8 cellular contexts compared by ENCODE assay signal in genomic region chr18:58321986-58322385, GRCh38.
DNase-seq lines count a peak whose midpoint lies in the region; ATAC-seq and TF ChIP-seq lines count a peak whose summit lies in the region.

No MANE protein-coding gene starts in this region.

- peaks cover 2 to 5% of the 10 kb centered on the region in 2 donors for H3K36me3 ChIP-seq in lung (ENCODE audit: control insufficient read depth in 2 of 2, insufficient read depth in 2 of 2, low read length in 2 of 2)

- peaks cover 9% of the 10 kb centered on the region for H3K36me3 Mint-ChIP-seq in activated B cell treated with CpG ODN at 0.5 μM for 24 hours (ENCODE audit: low read depth)
- peaks cover 20% of the 10 kb centered on the region for H3K36me3 Mint-ChIP-seq in dendritic cell treated with granulocyte-macrophage colony-stimulating factor and Interleukin-4, amounts not matched to agents 40 ng/mL and 50 ng/mL, for 4 days (ENCODE audit: low read depth)

- H3K9me3 ChIP-seq in lung (ENCODE audit: control insufficient read depth in 2 of 2, insufficient read depth in 1 of 2, low read length in 1 of 2), result peaks cover 0 to 1% of the 10 kb centered on the region in 2 donors

- CTCF ChIA-PET in activated B cell treated with CpG ODN at 0.5 μM for 24 hours (lab: Charles Lee), result interaction anchor here (0.6 to 1.3 kb wide), 8 partner anchors 9 to 362 kb away, joined by 3 to 7 read pairs (median 4); partner anchors contain the start of gene NEDD4L

- intact Hi-C loops in activated B cell treated with CpG ODN at 0.5 μM for 24 hours (cut with micrococcal nuclease), result loop anchor here (1.0 to 10.0 kb wide), 4 partner anchors 142 to 443 kb away; no protein-coding TSS in a partner anchor
- intact Hi-C loops in dendritic cell treated with granulocyte-macrophage colony-stimulating factor and Interleukin-4, amounts not matched to agents 40 ng/mL and 50 ng/mL, for 4 days (cut with micrococcal nuclease), result loop anchor here (5.0 kb wide), 1 partner anchor 185 kb away; no protein-coding TSS in a partner anchor

- peak; percentile 70 for ATAC-seq in HG02973 (IDR thresholded peaks at IDR 0.05; ENCODE audit: unreplicated experiment)
- peak; percentile 77 for ATAC-seq in activated B cell treated with CpG ODN at 0.5 μM for 24 hours (ENCODE audit: low read depth)
- peak; percentile 66 for ATAC-seq in lung (ENCODE audit: insufficient read depth, low FRiP score)
- ATAC-seq in GM19395 (IDR thresholded peaks at IDR 0.05; ENCODE audit: unreplicated experiment), result no peak

- WGBS in lung, 2 donors, result 15 to 31% methylated on average over 6 of the region's 6 CpGs

- no peaks in the 10 kb centered on the region for H3K27me3 Mint-ChIP-seq in activated B cell treated with CpG ODN at 0.5 μM for 24 hours
- no peaks in the 10 kb centered on the region for H3K27me3 Mint-ChIP-seq in dendritic cell treated with granulocyte-macrophage colony-stimulating factor and Interleukin-4, amounts not matched to agents 40 ng/mL and 50 ng/mL, for 4 days

- no peaks in the 10 kb centered on the region for H3K9me3 Mint-ChIP-seq in activated B cell treated with CpG ODN at 0.5 μM for 24 hours
- H3K9me3 Mint-ChIP-seq in dendritic cell treated with granulocyte-macrophage colony-stimulating factor and Interleukin-4, amounts not matched to agents 40 ng/mL and 50 ng/mL, for 4 days, result no peaks in the 10 kb centered on the region

- H3K4me1 Mint-ChIP-seq in activated B cell treated with CpG ODN at 0.5 μM for 24 hours, result peaks cover 11% of the 10 kb centered on the region
- peaks cover 32% of the 10 kb centered on the region for H3K4me1 Mint-ChIP-seq in dendritic cell treated with granulocyte-macrophage colony-stimulating factor and Interleukin-4, amounts not matched to agents 40 ng/mL and 50 ng/mL, for 4 days (ENCODE audit: low read depth)

- peaks cover 5 to 6% of the 10 kb centered on the region in 2 donors for H3K4me1 ChIP-seq in lung (ENCODE audit: control insufficient read depth in 2 of 2, insufficient read depth in 2 of 2, low read length in 2 of 2)

- POLR2A ChIA-PET in activated B cell treated with CpG ODN at 0.5 μM for 24 hours (lab: Charles Lee), result no interaction called here

- H3K27ac ChIP-seq in lung (ENCODE audit: low read depth in 1 of 2, low read length in 1 of 2), result peak overlapping the region; percentile 41 to 73

- peak; percentile 71 for DNase-seq in GM10266 (ENCODE audit: extremely low spot score)
- peak; percentile 82 for DNase-seq in NCI-H2227 treated with DMSO at 0.1 percent for 48 hours (lab: John Stamatoyannopoulos, UW)
- DNase-seq in activated B cell treated with CpG ODN at 0.5 μM for 24 hours, result no peak
- peak; percentile 69 for DNase-seq in lung (ENCODE audit: low spot score)
- peak; percentile 82 for DNase-seq in stromal cell of bone marrow (ENCODE audit: low read depth)

- no peak overlapping the region for H3K4me3 ChIP-seq in lung

- H3K4me3 Mint-ChIP-seq in activated B cell treated with CpG ODN at 0.5 μM for 24 hours, result no peak overlapping the region
- H3K4me3 Mint-ChIP-seq in dendritic cell treated with granulocyte-macrophage colony-stimulating factor and Interleukin-4, amounts not matched to agents 40 ng/mL and 50 ng/mL, for 4 days, result no peak overlapping the region

- no peaks in the 10 kb centered on the region for H3K27me3 ChIP-seq in lung (ENCODE audit: control insufficient read depth, insufficient read depth)

- TF ChIP-seq CTCF in GM10266 (IDR thresholded peaks at IDR 0.05; ENCODE audit: control insufficient read depth, insufficient read depth, low read depth, missing control alignments), result peak; percentile 56
- no peak for TF ChIP-seq CTCF in activated B cell treated with CpG ODN at 0.5 μM for 24 hours (IDR thresholded peaks at IDR 0.05)
- TF ChIP-seq CTCF in lung (IDR thresholded peaks at IDR 0.05; ENCODE audit: control extremely low read depth, extremely low read depth), result peak; percentile 41

- no peak overlapping the region for H3K27ac Mint-ChIP-seq in activated B cell treated with CpG ODN at 0.5 μM for 24 hours
- peak overlapping the region; percentile 69 for H3K27ac Mint-ChIP-seq in dendritic cell treated with granulocyte-macrophage colony-stimulating factor and Interleukin-4, amounts not matched to agents 40 ng/mL and 50 ng/mL, for 4 days
